ENCODE assay signal across 8 cellular contexts in genomic region chr2:128318776-128319456, GRCh38. TPM values are rescaled to one million over a fixed set of nuclear protein-coding genes. Genes with fewer than 3 reads are reported as not detected.
A peak's percentile ranks its signal among the peaks of the same experiment; 100 is the strongest.
DNase-seq lines count a peak whose midpoint lies in the region; ATAC-seq and TF ChIP-seq lines count a peak whose summit lies in the region.

Gene HS6ST1, minus strand, starts transcription at chr2:128318868. Its CDS starts 305 bp downstream, at chr2:128318563.

- CTCF ChIA-PET in GM10248 (lab: Yijun Ruan, JAX) = no interaction called here

- intact Hi-C loops in Right ventricle myocardium superior (cut with DNase I) = loop anchor here (10.0 kb wide), 1 partner anchor 84 kb away; no protein-coding TSS in a partner anchor
- intact Hi-C loops in thyroid gland (cut with DNase I) = loop anchor here (10.0 kb wide), 1 partner anchor 416 kb away; no protein-coding TSS in a partner anchor

- H3K27ac ChIP-seq in MM.1S (ENCODE audit: low read length) = peak within 1 kb of the TSS; percentile 44; the same call in 1 of the 2 replicates
- peak within 1 kb of the TSS; percentile 6 for H3K27ac ChIP-seq in parathyroid adenoma
- peak within 1 kb of the TSS in 1 of 3 donors; percentile 53 for H3K27ac ChIP-seq in thyroid gland

- H2AFZ ChIP-seq in MM.1S (ENCODE audit: low read length) = peak within 1 kb of the TSS; percentile 96
- peak within 1 kb of the TSS; percentile 75 for H2AFZ ChIP-seq in parathyroid adenoma

- no peaks in the 10 kb centered on the region for H3K9me3 ChIP-seq in HAP-1
- H3K9me3 ChIP-seq in MM.1S (replicated peaks; ENCODE audit: insufficient read depth, low read length) = no peaks in the 10 kb centered on the region
- no peaks in the 10 kb centered on the region for H3K9me3 ChIP-seq in parathyroid adenoma (ENCODE audit: control insufficient read depth, low read length)
- H3K9me3 ChIP-seq in thyroid gland = no peaks in the 10 kb centered on the region

- in situ Hi-C loops in HAP-1 (cut with MboI; ENCODE audit: low sequenced_read_pairs) = no loop called here

- peak; percentile 85 for ATAC-seq in Right ventricle myocardium superior (ENCODE audit: poor library complexity)

- WGBS in thyroid gland, 2 donors = 3 to 9% methylated on average over 4 to 12 of the region's 84 CpGs

- H3K4me1 ChIP-seq in HAP-1 = peaks cover 4% of the 10 kb centered on the region; the same call in 1 of the 2 replicates
- peaks cover 7% of the 10 kb centered on the region; the same call in 1 of the 2 replicates for H3K4me1 ChIP-seq in MM.1S (ENCODE audit: low read length)
- H3K4me1 ChIP-seq in parathyroid adenoma = peaks cover 20% of the 10 kb centered on the region
- peaks cover 30 to 45% of the 10 kb centered on the region in 2 donors for H3K4me1 ChIP-seq in thyroid gland

- peak within 1 kb of the TSS; percentile 59 for H3K4me3 ChIP-seq in HAP-1
- peak within 1 kb of the TSS; percentile 86 for H3K4me3 ChIP-seq in MM.1S (ENCODE audit: low read length)
- H3K4me3 ChIP-seq in parathyroid adenoma (ENCODE audit: low read depth, low read length) = peak within 1 kb of the TSS; percentile 64
- H3K4me3 ChIP-seq in thyroid gland (replicated peaks in 1 of 3) = peak within 1 kb of the TSS; percentile 54 to 64 (median 63)

- peak; percentile 34 to 80 for TF ChIP-seq POLR2A in thyroid gland (IDR thresholded peaks at IDR 0.05)

- H3K27me3 ChIP-seq in HAP-1 (ENCODE audit: low read depth) (no peaks in the 10 kb centered on the region), MM.1S (replicated peaks; ENCODE audit: insufficient read depth, low read length) (no peaks in the 10 kb centered on the region), parathyroid adenoma (ENCODE audit: control insufficient read depth, insufficient read depth, low read length) (no peaks in the 10 kb centered on the region), thyroid gland (no peaks in the 10 kb centered on the region)

- POLR2A ChIA-PET in GM10248 (lab: Yijun Ruan, JAX) = no interaction called here

- no peaks in the 10 kb centered on the region for H3K9me2 ChIP-seq in MM.1S (replicated peaks; ENCODE audit: insufficient read depth, low read length)

- peak; percentile 91 for DNase-seq in GM10248 (ENCODE audit: extremely low spot score)
- peak; percentile 75 to 91 for DNase-seq in HAP-1 (ENCODE audit: low spot score in 2 of 2)
- peak; percentile 85 for DNase-seq in MM.1S
- DNase-seq in T follicular helper cell (ENCODE audit: low read depth) = peak; percentile 83
- DNase-seq in activated naive CD8-positive, alpha-beta T cell treated with anti-CD3 and anti-CD28 coated beads, Interleukin-2, amount 50 U/mL, for 16 hours (ENCODE audit: low read depth, low spot score) = peak; percentile 81
- peak; percentile 92 for DNase-seq in Right ventricle myocardium superior
- peak; percentile 90 for DNase-seq in thyroid gland

- TF ChIP-seq CTCF in GM10248 (IDR thresholded peaks at IDR 0.05; ENCODE audit: control extremely low read depth, extremely low read depth, low read depth, missing control alignments) (no peak), MM.1S (IDR thresholded peaks at IDR 0.05; ENCODE audit: low read length) (no peak), parathyroid adenoma (IDR thresholded peaks at IDR 0.05) (no peak), thyroid gland (IDR thresholded peaks at IDR 0.05) (peak in 2 of 6 experiments; percentile 5 to 14)

- H3K79me2 ChIP-seq in MM.1S (ENCODE audit: low read length) (peaks cover 40% of the 10 kb centered on the region), parathyroid adenoma (peaks cover 32% of the 10 kb centered on the region)

- H3K36me3 ChIP-seq in HAP-1 (replicated peaks) (no peaks in the 10 kb centered on the region), MM.1S (replicated peaks; ENCODE audit: insufficient read depth, low read length) (no peaks in the 10 kb centered on the region), parathyroid adenoma (ENCODE audit: control insufficient read depth, insufficient read depth, low read length) (no peaks in the 10 kb centered on the region), thyroid gland (no peaks in the 10 kb centered on the region)

- no peaks in the 10 kb centered on the region for H3F3A ChIP-seq in MM.1S (ENCODE audit: insufficient read depth, low read length)

- peak within 1 kb of the TSS; percentile 96 for H3K4me2 ChIP-seq in MM.1S (ENCODE audit: low read depth, low read length)
- H3K4me2 ChIP-seq in parathyroid adenoma (ENCODE audit: low read length) = peak within 1 kb of the TSS; percentile 96

- H3K9ac ChIP-seq in MM.1S (ENCODE audit: low read length) (peak within 1 kb of the TSS; percentile 80), parathyroid adenoma (peak within 1 kb of the TSS; percentile 29)

- peaks cover 33% of the 10 kb centered on the region for H4K20me1 ChIP-seq in MM.1S (ENCODE audit: insufficient read depth, low read length)

RNA-seq across cellular contexts. Expression of gene HS6ST1, which starts in this region (rescaled TPM):
- 35.1 TPM for total RNA-seq in Right ventricle myocardium superior
- 10 to 100 TPM; 27.1 to 35.6 (median 32.5) TPM for total RNA-seq in thyroid gland
